In genomic region chr11:131746201-131746600, GRCh38 we compare ENCODE assay signal across 1 cellular context.
TF ChIP-seq lines count a peak whose summit lies in the region.

No MANE protein-coding gene starts in this region.

TF ChIP-seq in IMR-90, 13 proteins besides CTCF, POLR2A, EP300 and RAD21 (continued from another document):
- TF ChIP-seq MAZ (IDR thresholded peaks at IDR 0.05; ENCODE audit: borderline replicate concordance, low read depth, low read length) (no peak), USF2 (IDR thresholded peaks at IDR 0.05; ENCODE audit: low read depth, low read length) (no peak), FOS (IDR thresholded peaks at IDR 0.05; ENCODE audit: low read depth, low read length) (no peak), RFX5 (IDR thresholded peaks at IDR 0.05; ENCODE audit: low read depth, low read length) (no peak), ELK1 (IDR thresholded peaks at IDR 0.05; ENCODE audit: borderline replicate concordance, low read depth, low read length) (no peak), SMC3 (IDR thresholded peaks at IDR 0.05; ENCODE audit: low read depth, low read length) (no peak), RCOR1 (IDR thresholded peaks at IDR 0.05; ENCODE audit: insufficient replicate concordance, low read length) (no peak), MAFK (IDR thresholded peaks at IDR 0.05; ENCODE audit: low read depth, low read length) (no peak), BHLHE40 (IDR thresholded peaks at IDR 0.05; ENCODE audit: low read depth, low read length) (no peak)
